Comparison of ENCODE assay signal across 10 cellular contexts in genomic region chrX:77668391-77669237, GRCh38.
DNase-seq lines count a peak whose midpoint lies in the region; ATAC-seq and TF ChIP-seq lines count a peak whose summit lies in the region.
"Had no signal": no experiment of that assay in that cellular context is flagged by ENCODE, and none has a peak within 500 bp of the region (broad histone marks: within the 10 kb centered on the region; RNA-seq: fewer than 3 reads in every experiment).

No MANE protein-coding gene starts in this region.

- TF ChIP-seq CTCF in left ventricle myocardium inferior (IDR thresholded peaks at IDR 0.05; ENCODE audit: borderline replicate concordance) (no peak), fibroblast of mammary gland (conservative IDR thresholded peaks at IDR 0.05; ENCODE audit: control insufficient read depth, insufficient read depth, low read depth, low read length) (no peak), stomach (IDR thresholded peaks at IDR 0.05) (no peak)

- no peaks in the 10 kb centered on the region for H3K27me3 ChIP-seq in left ventricle myocardium inferior (ENCODE audit: low read depth)
- no peaks in the 10 kb centered on the region for H3K27me3 ChIP-seq in stomach
- H3K27me3 ChIP-seq: cardiac muscle cell had no signal

- H3K36me3 ChIP-seq in left ventricle myocardium inferior (peaks cover 5% of the 10 kb centered on the region), stomach (peaks cover 0 to 5% (median 1%) of the 10 kb centered on the region in 4 donors)
- H3K36me3 ChIP-seq: cardiac muscle cell had no signal

- H3K9me3 ChIP-seq in left ventricle myocardium inferior (replicated peaks): no peaks in the 10 kb centered on the region
- no peaks in the 10 kb centered on the region for H3K9me3 ChIP-seq in stomach

- intact Hi-C loops in left ventricle myocardium inferior (cut with micrococcal nuclease) (no loop called here), left ventricle myocardium superior (cut with micrococcal nuclease) (no loop called here), stomach (cut with DNase I; ENCODE audit: low total_unique reads) (no loop called here)

- ATAC-seq in left ventricle myocardium superior: no peak
- ATAC-seq in SK-N-SH treated with all-trans-retinoic acid at 6 μM for 48 hours: peak; percentile 82
- ATAC-seq in HG03139 (IDR thresholded peaks at IDR 0.05; ENCODE audit: unreplicated experiment): no peak

- TF ChIP-seq POLR2A in stomach (IDR thresholded peaks at IDR 0.05): no peak

- H3K4me1 ChIP-seq in left ventricle myocardium inferior (no peaks in the 10 kb centered on the region), stomach (no peaks in the 10 kb centered on the region)

- H3K27ac ChIP-seq in left ventricle myocardium inferior (replicated peaks): peak overlapping the region; percentile 56
- peak overlapping the region in 4 of 5 donors; percentile 24 to 67 (median 36) for H3K27ac ChIP-seq in stomach
- H3K27ac ChIP-seq: cardiac muscle cell had no signal

- 33 to 57% (median 50%) methylated on average over 10 of the region's 10 CpGs for WGBS in stomach, 5 donors

- DNase-seq in left ventricle myocardium inferior (no peak), left ventricle myocardium superior (no peak), fibroblast of mammary gland (ENCODE audit: low read depth) (peak; percentile 63), stomach (no peak), NCI-H82 (lab: John Stamatoyannopoulos, UW) (no peak), T1000 (lab: John Stamatoyannopoulos, UW) (no peak)
- DNase-seq: NCI-H1417 had no signal

- TF ChIP-seq EP300 in stomach (IDR thresholded peaks at IDR 0.05): no peak

- H3K4me3 ChIP-seq in left ventricle myocardium inferior: no peak overlapping the region
- no peak overlapping the region for H3K4me3 ChIP-seq in fibroblast of mammary gland (ENCODE audit: control insufficient read depth, low read depth, low read length)
- no peak overlapping the region for H3K4me3 ChIP-seq in stomach
- H3K4me3 ChIP-seq: cardiac muscle cell had no signal

TF ChIP-seq in SK-N-SH treated with all-trans-retinoic acid at 6 μM for 48 hours, 23 proteins besides CTCF, POLR2A, EP300 and RAD21:
- TF ChIP-seq CSDC2 (CRISPR knock-in tag; IDR thresholded peaks at IDR 0.05) (no peak), ZNF70 (CRISPR knock-in tag; IDR thresholded peaks at IDR 0.05) (no peak), ISL1 (CRISPR knock-in tag; IDR thresholded peaks at IDR 0.05) (no peak), GLIS3 (CRISPR knock-in tag; IDR thresholded peaks at IDR 0.05) (no peak), CREB5 (CRISPR knock-in tag; IDR thresholded peaks at IDR 0.05; ENCODE audit: low read depth) (no peak), POU6F1 (CRISPR knock-in tag; IDR thresholded peaks at IDR 0.05; ENCODE audit: borderline replicate concordance, low read depth) (no peak), PPARA (CRISPR knock-in tag; IDR thresholded peaks at IDR 0.05; ENCODE audit: borderline replicate concordance) (no peak), BACH2 (CRISPR knock-in tag; IDR thresholded peaks at IDR 0.05; ENCODE audit: borderline replicate concordance) (no peak), ZNF565 (CRISPR knock-in tag; conservative IDR thresholded peaks at IDR 0.05; ENCODE audit: low read depth) (no peak), RARB (CRISPR knock-in tag; IDR thresholded peaks at IDR 0.05) (no peak), CSRNP3 (CRISPR knock-in tag; IDR thresholded peaks at IDR 0.05) (no peak), ARNTL (CRISPR knock-in tag; IDR thresholded peaks at IDR 0.05; ENCODE audit: borderline replicate concordance, low read depth) (no peak), PATZ1 (CRISPR knock-in tag; IDR thresholded peaks at IDR 0.05; ENCODE audit: borderline replicate concordance) (no peak)
